In genomic region chr17:76134911-76135809, GRCh38 we compare ENCODE assay signal across 1 cellular context.
TF ChIP-seq lines count a peak whose summit lies in the region.

No MANE protein-coding gene starts in this region.

TF ChIP-seq in WTC11, 78 proteins besides CTCF, POLR2A, EP300 and RAD21 (continued from another document and continues in another):
- TF ChIP-seq MXD4 (CRISPR knock-in tag; IDR thresholded peaks at IDR 0.05; ENCODE audit: borderline replicate concordance) (no peak), ZNF416 (CRISPR knock-in tag; IDR thresholded peaks at IDR 0.05) (no peak), USF2 (CRISPR knock-in tag; IDR thresholded peaks at IDR 0.05) (no peak), JUN (CRISPR knock-in tag; IDR thresholded peaks at IDR 0.05) (no peak), NFYB (CRISPR knock-in tag; conservative IDR thresholded peaks at IDR 0.05; ENCODE audit: low read depth) (no peak), ELF4 (CRISPR knock-in tag; IDR thresholded peaks at IDR 0.05; ENCODE audit: low read depth) (no peak), NR2C2 (CRISPR knock-in tag; IDR thresholded peaks at IDR 0.05) (no peak), ZNF532 (CRISPR knock-in tag; IDR thresholded peaks at IDR 0.05; ENCODE audit: borderline replicate concordance) (0 out of 2 replicates have a peak, but pooled peaks have one; percentile 56), OVOL2 (CRISPR knock-in tag; IDR thresholded peaks at IDR 0.05; ENCODE audit: borderline replicate concordance) (no peak), ESRRA (CRISPR knock-in tag; IDR thresholded peaks at IDR 0.05; ENCODE audit: borderline replicate concordance) (no peak), NFATC4 (CRISPR knock-in tag; IDR thresholded peaks at IDR 0.05) (no peak), MYBL2 (CRISPR knock-in tag; IDR thresholded peaks at IDR 0.05) (no peak), HMGA2 (CRISPR knock-in tag; IDR thresholded peaks at IDR 0.05) (no peak), ZBTB21 (CRISPR knock-in tag; IDR thresholded peaks at IDR 0.05; ENCODE audit: borderline replicate concordance) (no peak), KAT7 (CRISPR knock-in tag; IDR thresholded peaks at IDR 0.05; ENCODE audit: borderline replicate concordance) (no peak), GRHL2 (CRISPR knock-in tag; IDR thresholded peaks at IDR 0.05; ENCODE audit: insufficient replicate concordance, severe bottlenecking) (no peak), ATF3 (CRISPR knock-in tag; conservative IDR thresholded peaks at IDR 0.05) (no peak), TEAD1 (CRISPR knock-in tag; IDR thresholded peaks at IDR 0.05) (peak; percentile 93), IRF2 (CRISPR knock-in tag; IDR thresholded peaks at IDR 0.05; ENCODE audit: borderline replicate concordance, low read depth) (no peak), ETV6 (CRISPR knock-in tag; IDR thresholded peaks at IDR 0.05) (no peak), FOXK1 (CRISPR knock-in tag; IDR thresholded peaks at IDR 0.05) (peak; percentile 10; the same call in 1 of the 2 replicates), SMAD4 (CRISPR knock-in tag; IDR thresholded peaks at IDR 0.05) (no peak), ZNF138 (CRISPR knock-in tag; conservative IDR thresholded peaks at IDR 0.05) (no peak), FOXP1 (CRISPR knock-in tag; IDR thresholded peaks at IDR 0.05; ENCODE audit: borderline replicate concordance) (0 out of 2 replicates have a peak, but pooled peaks have one; percentile 36), ZNF281 (CRISPR knock-in tag; IDR thresholded peaks at IDR 0.05) (no peak)
- TF ChIP-seq, protein P1, sequence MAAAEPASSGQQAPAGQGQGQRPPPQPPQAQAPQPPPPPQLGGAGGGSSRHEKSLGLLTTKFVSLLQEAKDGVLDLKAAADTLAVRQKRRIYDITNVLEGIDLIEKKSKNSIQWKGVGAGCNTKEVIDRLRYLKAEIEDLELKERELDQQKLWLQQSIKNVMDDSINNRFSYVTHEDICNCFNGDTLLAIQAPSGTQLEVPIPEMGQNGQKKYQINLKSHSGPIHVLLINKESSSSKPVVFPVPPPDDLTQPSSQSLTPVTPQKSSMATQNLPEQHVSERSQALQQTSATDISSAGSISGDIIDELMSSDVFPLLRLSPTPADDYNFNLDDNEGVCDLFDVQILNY (CRISPR knock-in tag; IDR thresholded peaks at IDR 0.05) = no peak
- TF ChIP-seq, protein P2, sequence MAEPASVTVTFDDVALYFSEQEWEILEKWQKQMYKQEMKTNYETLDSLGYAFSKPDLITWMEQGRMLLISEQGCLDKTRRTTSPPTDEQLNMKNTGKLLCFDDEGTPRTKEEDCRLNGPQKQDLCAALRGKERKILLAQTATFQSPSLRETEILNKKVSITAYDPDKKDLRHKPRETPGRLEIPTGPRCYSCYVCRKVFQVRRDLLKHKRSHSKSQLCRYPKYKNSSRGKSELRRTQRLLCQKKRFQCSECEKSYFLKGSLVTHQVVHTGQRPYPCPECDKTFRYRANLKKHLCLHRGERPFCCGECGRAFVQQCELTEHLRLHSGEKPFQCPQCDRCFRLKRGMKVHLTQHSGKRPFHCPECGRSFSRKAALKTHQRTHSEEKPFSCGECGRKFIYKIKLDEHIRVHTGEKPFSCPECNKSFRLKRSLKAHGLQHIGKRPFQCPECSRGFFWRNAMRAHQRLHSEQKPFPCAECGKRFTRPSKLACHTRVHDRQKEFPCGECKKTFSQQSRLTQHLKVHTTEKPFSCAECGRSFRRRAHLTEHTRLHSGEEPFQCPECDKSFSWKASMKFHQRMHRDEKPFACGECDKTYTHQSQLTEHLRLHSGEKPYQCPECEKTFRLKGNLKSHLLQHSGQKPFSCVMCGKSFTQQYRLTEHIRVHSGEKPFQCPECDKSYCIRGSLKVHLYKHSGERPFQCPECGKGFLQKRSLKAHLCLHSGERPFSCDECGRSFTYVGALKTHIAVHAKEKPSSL (CRISPR knock-in tag; conservative IDR thresholded peaks at IDR 0.05) = no peak
- TF ChIP-seq, protein P3, sequence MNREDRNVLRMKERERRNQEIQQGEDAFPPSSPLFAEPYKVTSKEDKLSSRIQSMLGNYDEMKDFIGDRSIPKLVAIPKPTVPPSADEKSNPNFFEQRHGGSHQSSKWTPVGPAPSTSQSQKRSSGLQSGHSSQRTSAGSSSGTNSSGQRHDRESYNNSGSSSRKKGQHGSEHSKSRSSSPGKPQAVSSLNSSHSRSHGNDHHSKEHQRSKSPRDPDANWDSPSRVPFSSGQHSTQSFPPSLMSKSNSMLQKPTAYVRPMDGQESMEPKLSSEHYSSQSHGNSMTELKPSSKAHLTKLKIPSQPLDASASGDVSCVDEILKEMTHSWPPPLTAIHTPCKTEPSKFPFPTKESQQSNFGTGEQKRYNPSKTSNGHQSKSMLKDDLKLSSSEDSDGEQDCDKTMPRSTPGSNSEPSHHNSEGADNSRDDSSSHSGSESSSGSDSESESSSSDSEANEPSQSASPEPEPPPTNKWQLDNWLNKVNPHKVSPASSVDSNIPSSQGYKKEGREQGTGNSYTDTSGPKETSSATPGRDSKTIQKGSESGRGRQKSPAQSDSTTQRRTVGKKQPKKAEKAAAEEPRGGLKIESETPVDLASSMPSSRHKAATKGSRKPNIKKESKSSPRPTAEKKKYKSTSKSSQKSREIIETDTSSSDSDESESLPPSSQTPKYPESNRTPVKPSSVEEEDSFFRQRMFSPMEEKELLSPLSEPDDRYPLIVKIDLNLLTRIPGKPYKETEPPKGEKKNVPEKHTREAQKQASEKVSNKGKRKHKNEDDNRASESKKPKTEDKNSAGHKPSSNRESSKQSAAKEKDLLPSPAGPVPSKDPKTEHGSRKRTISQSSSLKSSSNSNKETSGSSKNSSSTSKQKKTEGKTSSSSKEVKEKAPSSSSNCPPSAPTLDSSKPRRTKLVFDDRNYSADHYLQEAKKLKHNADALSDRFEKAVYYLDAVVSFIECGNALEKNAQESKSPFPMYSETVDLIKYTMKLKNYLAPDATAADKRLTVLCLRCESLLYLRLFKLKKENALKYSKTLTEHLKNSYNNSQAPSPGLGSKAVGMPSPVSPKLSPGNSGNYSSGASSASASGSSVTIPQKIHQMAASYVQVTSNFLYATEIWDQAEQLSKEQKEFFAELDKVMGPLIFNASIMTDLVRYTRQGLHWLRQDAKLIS (CRISPR knock-in tag; IDR thresholded peaks at IDR 0.05; ENCODE audit: borderline replicate concordance) = no peak
- TF ChIP-seq, protein P4, sequence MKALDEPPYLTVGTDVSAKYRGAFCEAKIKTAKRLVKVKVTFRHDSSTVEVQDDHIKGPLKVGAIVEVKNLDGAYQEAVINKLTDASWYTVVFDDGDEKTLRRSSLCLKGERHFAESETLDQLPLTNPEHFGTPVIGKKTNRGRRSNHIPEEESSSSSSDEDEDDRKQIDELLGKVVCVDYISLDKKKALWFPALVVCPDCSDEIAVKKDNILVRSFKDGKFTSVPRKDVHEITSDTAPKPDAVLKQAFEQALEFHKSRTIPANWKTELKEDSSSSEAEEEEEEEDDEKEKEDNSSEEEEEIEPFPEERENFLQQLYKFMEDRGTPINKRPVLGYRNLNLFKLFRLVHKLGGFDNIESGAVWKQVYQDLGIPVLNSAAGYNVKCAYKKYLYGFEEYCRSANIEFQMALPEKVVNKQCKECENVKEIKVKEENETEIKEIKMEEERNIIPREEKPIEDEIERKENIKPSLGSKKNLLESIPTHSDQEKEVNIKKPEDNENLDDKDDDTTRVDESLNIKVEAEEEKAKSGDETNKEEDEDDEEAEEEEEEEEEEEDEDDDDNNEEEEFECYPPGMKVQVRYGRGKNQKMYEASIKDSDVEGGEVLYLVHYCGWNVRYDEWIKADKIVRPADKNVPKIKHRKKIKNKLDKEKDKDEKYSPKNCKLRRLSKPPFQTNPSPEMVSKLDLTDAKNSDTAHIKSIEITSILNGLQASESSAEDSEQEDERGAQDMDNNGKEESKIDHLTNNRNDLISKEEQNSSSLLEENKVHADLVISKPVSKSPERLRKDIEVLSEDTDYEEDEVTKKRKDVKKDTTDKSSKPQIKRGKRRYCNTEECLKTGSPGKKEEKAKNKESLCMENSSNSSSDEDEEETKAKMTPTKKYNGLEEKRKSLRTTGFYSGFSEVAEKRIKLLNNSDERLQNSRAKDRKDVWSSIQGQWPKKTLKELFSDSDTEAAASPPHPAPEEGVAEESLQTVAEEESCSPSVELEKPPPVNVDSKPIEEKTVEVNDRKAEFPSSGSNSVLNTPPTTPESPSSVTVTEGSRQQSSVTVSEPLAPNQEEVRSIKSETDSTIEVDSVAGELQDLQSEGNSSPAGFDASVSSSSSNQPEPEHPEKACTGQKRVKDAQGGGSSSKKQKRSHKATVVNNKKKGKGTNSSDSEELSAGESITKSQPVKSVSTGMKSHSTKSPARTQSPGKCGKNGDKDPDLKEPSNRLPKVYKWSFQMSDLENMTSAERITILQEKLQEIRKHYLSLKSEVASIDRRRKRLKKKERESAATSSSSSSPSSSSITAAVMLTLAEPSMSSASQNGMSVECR (CRISPR knock-in tag; IDR thresholded peaks at IDR 0.05; ENCODE audit: borderline replicate concordance) = no peak; the same call in 1 of the 2 replicates
- TF ChIP-seq, protein P5, sequence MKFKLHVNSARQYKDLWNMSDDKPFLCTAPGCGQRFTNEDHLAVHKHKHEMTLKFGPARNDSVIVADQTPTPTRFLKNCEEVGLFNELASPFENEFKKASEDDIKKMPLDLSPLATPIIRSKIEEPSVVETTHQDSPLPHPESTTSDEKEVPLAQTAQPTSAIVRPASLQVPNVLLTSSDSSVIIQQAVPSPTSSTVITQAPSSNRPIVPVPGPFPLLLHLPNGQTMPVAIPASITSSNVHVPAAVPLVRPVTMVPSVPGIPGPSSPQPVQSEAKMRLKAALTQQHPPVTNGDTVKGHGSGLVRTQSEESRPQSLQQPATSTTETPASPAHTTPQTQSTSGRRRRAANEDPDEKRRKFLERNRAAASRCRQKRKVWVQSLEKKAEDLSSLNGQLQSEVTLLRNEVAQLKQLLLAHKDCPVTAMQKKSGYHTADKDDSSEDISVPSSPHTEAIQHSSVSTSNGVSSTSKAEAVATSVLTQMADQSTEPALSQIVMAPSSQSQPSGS (CRISPR knock-in tag; IDR thresholded peaks at IDR 0.05; ENCODE audit: borderline replicate concordance, low read depth) = no peak
- TF ChIP-seq, protein P6, sequence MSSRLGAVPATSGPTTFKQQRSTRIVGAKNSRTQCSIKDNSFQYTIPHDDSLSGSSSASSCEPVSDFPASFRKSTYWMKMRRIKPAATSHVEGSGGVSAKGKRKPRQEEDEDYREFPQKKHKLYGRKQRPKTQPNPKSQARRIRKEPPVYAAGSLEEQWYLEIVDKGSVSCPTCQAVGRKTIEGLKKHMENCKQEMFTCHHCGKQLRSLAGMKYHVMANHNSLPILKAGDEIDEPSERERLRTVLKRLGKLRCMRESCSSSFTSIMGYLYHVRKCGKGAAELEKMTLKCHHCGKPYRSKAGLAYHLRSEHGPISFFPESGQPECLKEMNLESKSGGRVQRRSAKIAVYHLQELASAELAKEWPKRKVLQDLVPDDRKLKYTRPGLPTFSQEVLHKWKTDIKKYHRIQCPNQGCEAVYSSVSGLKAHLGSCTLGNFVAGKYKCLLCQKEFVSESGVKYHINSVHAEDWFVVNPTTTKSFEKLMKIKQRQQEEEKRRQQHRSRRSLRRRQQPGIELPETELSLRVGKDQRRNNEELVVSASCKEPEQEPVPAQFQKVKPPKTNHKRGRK (CRISPR knock-in tag; IDR thresholded peaks at IDR 0.05; ENCODE audit: borderline replicate concordance) = no peak
